Comparison of ENCODE assay signal across 8 cellular contexts in the genomic region with DNA sequence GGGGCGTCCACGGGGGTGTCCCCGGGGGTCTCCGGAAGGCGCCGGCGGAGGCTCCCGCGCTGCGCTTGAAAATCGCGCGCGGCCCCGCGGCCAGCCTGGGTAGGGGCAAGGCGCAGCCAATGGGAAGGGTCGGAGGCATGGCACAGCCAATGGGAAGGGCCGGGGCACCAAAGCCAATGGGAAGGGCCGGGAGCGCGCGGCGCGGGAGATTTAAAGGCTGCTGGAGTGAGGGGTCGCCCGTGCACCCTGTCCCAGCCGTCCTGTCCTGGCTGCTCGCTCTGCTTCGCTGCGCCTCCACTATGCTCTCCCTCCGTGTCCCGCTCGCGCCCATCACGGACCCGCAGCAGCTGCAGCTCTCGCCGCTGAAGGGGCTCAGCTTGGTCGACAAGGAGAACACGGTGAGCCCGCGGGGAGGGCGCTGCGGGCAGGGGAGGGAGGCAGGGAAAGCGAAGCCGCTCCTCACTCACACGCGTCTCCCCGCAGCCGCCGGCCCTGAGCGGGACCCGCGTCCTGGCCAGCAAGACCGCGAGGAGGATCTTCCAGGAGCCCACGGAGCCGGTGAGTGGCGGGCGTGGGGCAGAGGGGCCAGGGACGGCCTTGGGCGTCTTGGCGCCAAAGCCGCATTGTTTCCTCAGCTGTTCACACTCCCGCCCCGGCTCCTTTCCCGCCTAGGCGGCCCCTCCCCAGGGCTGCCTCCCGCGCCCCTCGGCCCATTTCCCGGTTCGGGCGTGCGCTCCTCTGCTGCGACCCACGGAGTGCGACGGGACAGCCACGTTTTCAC. TPM values are rescaled to one million over a fixed set of nuclear protein-coding genes. Genes with fewer than 3 reads are reported as not detected.
DNase-seq lines count a peak whose midpoint lies in the region; ATAC-seq and TF ChIP-seq lines count a peak whose summit lies in the region.

A gene (plus strand): TSS at position 240 of the 781 bp plus-strand sequence. CDS start 60 bp downstream, at position 300.

- no peak within 1 kb of the TSS for H3K27ac ChIP-seq in CD4-positive, alpha-beta T cell (ENCODE audit: low read depth, low read length)
- H3K27ac ChIP-seq in dorsolateral prefrontal cortex: no peak within 1 kb of the TSS

- POLR2A ChIA-PET in CD4-positive, alpha-beta T cell (lab: Charles Lee): interaction anchor here (1.3 to 3.7 kb wide), 2 partner anchors 19 to 325 kb away, joined by 3 to 18 read pairs; a partner anchor contains a TSS

- no peak for TF ChIP-seq POLR2A in lower leg skin (IDR thresholded peaks at IDR 0.05)

- H3K4me3 ChIP-seq in dorsolateral prefrontal cortex: peak within 1 kb of the TSS; percentile 41 to 78 (median 61)
- H3K4me3 ChIP-seq in lower leg skin (ENCODE audit: low read depth, poor library complexity, severe bottlenecking): peak within 1 kb of the TSS; percentile 36

- intact Hi-C loops in CD4-positive, alpha-beta T cell (cut with DNase I, micrococcal nuclease): loop anchor here (2.0 to 10.0 kb wide), 4 partner anchors 180 to 1118 kb away; a partner anchor contains a TSS
- intact Hi-C loops in dorsolateral prefrontal cortex (cut with DNase I): loop anchor here (1.0 to 10.0 kb wide), 5 partner anchors 9 to 542 kb away; a partner anchor contains a TSS
- intact Hi-C loops in lower leg skin (cut with DNase I; ENCODE audit: low total_unique reads): no loop called here

- no peaks in the 10 kb centered on the region for H3K36me3 Mint-ChIP-seq in CD4-positive, alpha-beta T cell (ENCODE audit: low read depth)

- peaks cover 11% of the 10 kb centered on the region for H3K27me3 ChIP-seq in CD4-positive, alpha-beta T cell (ENCODE audit: control insufficient read depth, insufficient read depth, low read length)
- peaks cover 0 to 31% (median 18%) of the 10 kb centered on the region in 45 donors for H3K27me3 ChIP-seq in dorsolateral prefrontal cortex

- peak; percentile 77 for ATAC-seq in CD4-positive, alpha-beta T cell (ENCODE audit: poor library complexity)
- ATAC-seq in GM19438 (IDR thresholded peaks at IDR 0.05; ENCODE audit: low read depth, unreplicated experiment): peak; percentile 61
- ATAC-seq in HG03571 (IDR thresholded peaks at IDR 0.05; ENCODE audit: unreplicated experiment): peak; percentile 56

- peak; percentile 75 to 87 (median 81) for DNase-seq in CD4-positive, alpha-beta T cell
- DNase-seq in NCI-H774 (lab: John Stamatoyannopoulos, UW) (peak; percentile 93), dorsolateral prefrontal cortex (peak; percentile 87 to 95 (median 92)), lower leg skin (ENCODE audit: low spot score in 2 of 2) (peak; percentile 88 to 98)
- peak; percentile 68 to 85 for DNase-seq in activated CD4-positive, alpha-beta T cell treated with anti-CD3 and anti-CD28 coated beads, Interleukin-2, amount 50 U/mL, for 24 hours (ENCODE audit: low read depth in 1 of 2, low spot score in 1 of 2)
- peak; percentile 89 for DNase-seq in stimulated activated CD4-positive, alpha-beta T cell treated with anti-CD3 and anti-CD28 coated beads, Interleukin-4, amount 100 ng/mL, for 24 hours

- peak within 1 kb of the TSS; percentile 94 for H3K4me3 Mint-ChIP-seq in CD4-positive, alpha-beta T cell

- peaks cover 19% of the 10 kb centered on the region for H3K27me3 Mint-ChIP-seq in CD4-positive, alpha-beta T cell

- no peaks in the 10 kb centered on the region for H3K9me3 ChIP-seq in CD4-positive, alpha-beta T cell (ENCODE audit: control insufficient read depth, low read length)

- H3K27ac Mint-ChIP-seq in CD4-positive, alpha-beta T cell: peak within 1 kb of the TSS; percentile 78

- 0% methylated on average over 33 to 59 of the region's 81 CpGs for WGBS in lower leg skin, 2 donors

- H3K9me3 Mint-ChIP-seq in CD4-positive, alpha-beta T cell: no peaks in the 10 kb centered on the region

- TF ChIP-seq CTCF in CD4-positive, alpha-beta T cell (IDR thresholded peaks at IDR 0.05): no peak
- TF ChIP-seq CTCF in dorsolateral prefrontal cortex (IDR thresholded peaks at IDR 0.05 in 54 of 56, conservative IDR thresholded peaks at IDR 0.05 in 2 of 56; ENCODE audit: low read depth in 1 of 56, partially characterized antibody in 56 of 56) (peak in 8 of 56 donors; percentile 3 to 23 (median 12)), lower leg skin (IDR thresholded peaks at IDR 0.05) (no peak)

- CTCF ChIA-PET in CD4-positive, alpha-beta T cell (lab: Charles Lee): interaction anchor here (0.7 to 5.1 kb wide), 3 partner anchors 41 to 312 kb away, joined by 3 to 45 read pairs (median 5); no protein-coding TSS in a partner anchor

- H3K4me1 Mint-ChIP-seq in CD4-positive, alpha-beta T cell (ENCODE audit: low read depth): peaks cover 45% of the 10 kb centered on the region

RNA-seq across cellular contexts. Expression of the gene that starts here (rescaled TPM):
- 1 to 10 TPM; 1.4 to 1.6 TPM for total RNA-seq in CD4-positive, alpha-beta T cell
- total RNA-seq in dorsolateral prefrontal cortex (1 to 10 TPM in 19 of 120 experiments, under 1 TPM in 26, not detected in 75; 0.11 to 3.3 (median 0.83) TPM), lower leg skin (1 to 10 TPM in 3 of 4 donors, under 1 TPM in 1; 0.99 to 9.5 (median 1.8) TPM)
